1 cellular context compared by ENCODE assay signal in genomic region chr16:66832190-66832589, GRCh38.
TF ChIP-seq lines count a peak whose summit lies in the region.

No MANE protein-coding gene starts in this region.

TF ChIP-seq in HepG2, 621 proteins besides CTCF, POLR2A, EP300 and RAD21:
- 0 out of 2 replicates have a peak, but pooled peaks have one; percentile 3 for TF ChIP-seq HNF4A (CRISPR knock-in tag; IDR thresholded peaks at IDR 0.05)
- TF ChIP-seq DZIP1 (CRISPR knock-in tag; IDR thresholded peaks at IDR 0.05): no peak
- TF ChIP-seq ZNF713 (CRISPR knock-in tag; IDR thresholded peaks at IDR 0.05): no peak
- no peak for TF ChIP-seq CBFB (CRISPR knock-in tag; IDR thresholded peaks at IDR 0.05)
